In the genomic region with DNA sequence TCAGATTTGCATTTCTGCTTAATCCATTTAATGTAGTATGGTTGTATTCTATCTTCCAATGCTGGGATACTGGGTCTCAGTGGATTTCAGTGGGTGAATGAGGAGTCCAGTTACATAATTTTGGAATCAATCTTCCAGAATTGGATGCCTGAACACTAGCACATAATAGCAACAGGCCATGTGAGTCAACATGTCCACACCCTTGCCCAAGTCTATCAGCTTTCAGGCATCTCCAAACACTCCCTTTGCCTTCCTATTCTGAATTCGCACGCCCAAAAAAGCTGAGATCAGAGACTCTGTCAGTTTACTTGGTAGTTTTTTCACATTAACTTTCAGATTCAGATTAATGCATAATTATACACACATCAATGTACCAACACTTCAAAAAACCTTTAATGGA, we compare ENCODE assay signal across 13 cellular contexts.
DNase-seq lines count a peak whose midpoint lies in the region; ATAC-seq and TF ChIP-seq lines count a peak whose summit lies in the region.
"Had no signal": no experiment of that assay in that cellular context is flagged by ENCODE, and none has a peak within 500 bp of the region (broad histone marks: within the 10 kb centered on the region; RNA-seq: fewer than 3 reads in every experiment).

No MANE protein-coding gene starts in this region.

- H3K36me3 Mint-ChIP-seq in progenitor cell of endocrine pancreas (ENCODE audit: insufficient read depth): no peaks in the 10 kb centered on the region
- H3K36me3 Mint-ChIP-seq: immature natural killer cell had no signal

- TF ChIP-seq POLR2A in heart left ventricle (IDR thresholded peaks at IDR 0.05): no peak

- no peak for TF ChIP-seq CTCF in VCaP (conservative IDR thresholded peaks at IDR 0.05)
- TF ChIP-seq CTCF in heart left ventricle (IDR thresholded peaks at IDR 0.05): no peak
- TF ChIP-seq CTCF in progenitor cell of endocrine pancreas (IDR thresholded peaks at IDR 0.05; ENCODE audit: unreplicated experiment): no peak
- TF ChIP-seq CTCF in colonic mucosa (IDR thresholded peaks at IDR 0.05): no peak

- H3K4me1 Mint-ChIP-seq in progenitor cell of endocrine pancreas (ENCODE audit: low read depth): peaks cover 20% of the 10 kb centered on the region
- H3K4me1 Mint-ChIP-seq: immature natural killer cell had no signal

- H3K9me3 ChIP-seq in heart left ventricle: no peaks in the 10 kb centered on the region
- no peaks in the 10 kb centered on the region for H3K9me3 ChIP-seq in colonic mucosa
- H3K9me3 ChIP-seq: ovary had no signal

- H3K27me3 Mint-ChIP-seq in progenitor cell of endocrine pancreas: no peaks in the 10 kb centered on the region

- H3K9ac ChIP-seq in colonic mucosa (ENCODE audit: low read depth in 2 of 2, low read length in 2 of 2): no peak overlapping the region

- H3K36me3 ChIP-seq in heart left ventricle: no peaks in the 10 kb centered on the region
- H3K36me3 ChIP-seq in colonic mucosa: no peaks in the 10 kb centered on the region
- H3K36me3 ChIP-seq: ovary had no signal

- H3K27me3 ChIP-seq in heart left ventricle: no peaks in the 10 kb centered on the region
- H3K27me3 ChIP-seq in colonic mucosa: no peaks in the 10 kb centered on the region
- H3K27me3 ChIP-seq: ovary had no signal

- H3K9me3 Mint-ChIP-seq in progenitor cell of endocrine pancreas (ENCODE audit: low read depth): no peaks in the 10 kb centered on the region
- H3K9me3 Mint-ChIP-seq: immature natural killer cell had no signal

- H3K4me3 Mint-ChIP-seq in progenitor cell of endocrine pancreas (ENCODE audit: low read depth): no peak overlapping the region
- H3K4me3 Mint-ChIP-seq: activated CD8-positive, alpha-beta T cell treated with anti-CD3 and anti-CD28 coated beads, Interleukin-2, amount 10 ng/mL, durations not matched to agents 7 days and 5 days; immature natural killer cell had no signal

- H3K4me1 ChIP-seq in heart left ventricle (peaks cover 6 to 62% (median 31%) of the 10 kb centered on the region in 12 donors), colonic mucosa (no peaks in the 10 kb centered on the region)

- peak; percentile 33 to 82 (median 69) for ATAC-seq in heart left ventricle
- no peak for ATAC-seq in GM18870 (IDR thresholded peaks at IDR 0.05; ENCODE audit: unreplicated experiment)
- ATAC-seq: activated CD8-positive, alpha-beta T cell treated with anti-CD3 and anti-CD28 coated beads, Interleukin-2, amount 10 ng/mL, durations not matched to agents 7 days and 5 days had no signal

- H3K4me3 ChIP-seq in heart left ventricle (no peak overlapping the region), skin epidermis (no peak overlapping the region), colonic mucosa (no peak overlapping the region)
- H3K4me3 ChIP-seq: ovary had no signal

- H3K27ac ChIP-seq in VCaP (peak overlapping the region; percentile 18), heart left ventricle (peak overlapping the region in 3 of 12 donors; percentile 3 to 45 (median 18)), skin epidermis (peak overlapping the region in 12 of 21 experiments; percentile 6 to 71 (median 42)), colonic mucosa (no peak overlapping the region)

- 39 to 54% (median 43%) methylated on average over 2 of the region's 2 CpGs for WGBS in heart left ventricle, 4 donors

- intact Hi-C loops in heart left ventricle (cut with DNase I) (no loop called here), colonic mucosa (cut with DNase I) (no loop called here)

- DNase-seq in HCEC 1CT (peak; percentile 71), heart left ventricle (no peak), progenitor cell of endocrine pancreas (ENCODE audit: low spot score, unreplicated experiment) (no peak), colonic mucosa (no peak)
- DNase-seq: activated CD8-positive, alpha-beta T cell treated with anti-CD3 and anti-CD28 coated beads, Interleukin-2, amount 10 ng/mL, durations not matched to agents 7 days and 5 days; activated effector memory CD4-positive, alpha-beta T cell treated with Interleukin-2 at 50 U/mL for 16 hours; immature natural killer cell; MM.1S; NCI-H2107 had no signal

- no peak overlapping the region for H3K27ac Mint-ChIP-seq in progenitor cell of endocrine pancreas
- H3K27ac Mint-ChIP-seq: activated CD8-positive, alpha-beta T cell treated with anti-CD3 and anti-CD28 coated beads, Interleukin-2, amount 10 ng/mL, durations not matched to agents 7 days and 5 days; immature natural killer cell had no signal
